ENCODE assay signal across 8 cellular contexts in genomic region chr5:78509884-78510769, GRCh38.
A peak's percentile ranks its signal among the peaks of the same experiment; 100 is the strongest.
DNase-seq lines count a peak whose midpoint lies in the region; ATAC-seq, FAIRE-seq and TF ChIP-seq lines count a peak whose summit lies in the region.

No MANE protein-coding gene starts in this region.

- H3K4me3 ChIP-seq in thyroid gland (replicated peaks in 1 of 3) = peak overlapping the region in 1 of 3 donors; percentile 25

- TF ChIP-seq POLR2A in erythroblast (IDR thresholded peaks at IDR 0.05; ENCODE audit: low read length) = peak; percentile 88
- TF ChIP-seq POLR2A in thyroid gland (IDR thresholded peaks at IDR 0.05) = peak in 1 of 2 donors; percentile 25

- no peak for FAIRE-seq in D721Med (lab: Jason Lieb, UNC)

- no peak for TF ChIP-seq RAD21 in Ishikawa (IDR thresholded peaks at IDR 0.05; ENCODE audit: low read depth)

- WGBS in thyroid gland, 2 donors = 22 to 34% methylated on average over 27 to 37 of the region's 61 CpGs

- no peak for TF ChIP-seq EP300 in Ishikawa (IDR thresholded peaks at IDR 0.05; ENCODE audit: borderline replicate concordance)

- DNase-seq in DMS53 treated with DMSO at 0.1 percent for 48 hours (lab: John Stamatoyannopoulos, UW; ENCODE audit: unreplicated experiment) = peak; percentile 49
- DNase-seq in activated CD8-positive, alpha-beta memory T cell treated with anti-CD3 and anti-CD28 coated beads, Interleukin-2, amount 50 U/mL, for 4 hours = peak; percentile 24
- DNase-seq in erythroblast (lab: John Stamatoyannopoulos, UW) = peak; percentile 78 to 80
- DNase-seq in myocyte (ENCODE audit: low read depth) = peak; percentile 82
- peak; percentile 83 to 86 for DNase-seq in thyroid gland
- DNase-seq in D721Med (ENCODE audit: insufficient read length, low spot score) = no peak

- no peaks in the 10 kb centered on the region for H3K9me3 ChIP-seq in thyroid gland

- intact Hi-C loops in thyroid gland (cut with DNase I) = no loop called here

- peak overlapping the region; percentile 19 to 53 (median 42) for H3K27ac ChIP-seq in thyroid gland

- no peaks in the 10 kb centered on the region for H3K27me3 ChIP-seq in thyroid gland

- no peaks in the 10 kb centered on the region for H3K36me3 ChIP-seq in thyroid gland

- peak; percentile 82 for ATAC-seq in GM21390 (IDR thresholded peaks at IDR 0.05; ENCODE audit: unreplicated experiment)

- TF ChIP-seq CTCF in thyroid gland (IDR thresholded peaks at IDR 0.05) (peak in 1 of 6 experiments; percentile 17), D721Med (IDR thresholded peaks at IDR 0.05; ENCODE audit: insufficient read depth, missing control alignments) (no peak)

- H3K4me1 ChIP-seq in thyroid gland = peaks cover 41 to 43% of the 10 kb centered on the region in 2 donors

TF ChIP-seq in Ishikawa, 13 proteins besides CTCF, POLR2A, EP300 and RAD21:
- TF ChIP-seq, protein P1, sequence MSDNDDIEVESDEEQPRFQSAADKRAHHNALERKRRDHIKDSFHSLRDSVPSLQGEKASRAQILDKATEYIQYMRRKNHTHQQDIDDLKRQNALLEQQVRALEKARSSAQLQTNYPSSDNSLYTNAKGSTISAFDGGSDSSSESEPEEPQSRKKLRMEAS (IDR thresholded peaks at IDR 0.05) = peak; percentile 50; the same call in 1 of the 2 replicates
- TF ChIP-seq TCF12 (IDR thresholded peaks at IDR 0.05; ENCODE audit: low read depth) (0 out of 2 replicates have a peak, but pooled peaks have one; percentile 25), EGR1 (IDR thresholded peaks at IDR 0.05) (no peak), NFIC (IDR thresholded peaks at IDR 0.05) (peak; percentile 41), TAF1 (IDR thresholded peaks at IDR 0.05; ENCODE audit: low read depth) (no peak), ZBTB7A (IDR thresholded peaks at IDR 0.05; ENCODE audit: low read depth) (no peak), CEBPB (IDR thresholded peaks at IDR 0.05) (no peak), FOXM1 (IDR thresholded peaks at IDR 0.05; ENCODE audit: borderline replicate concordance, low read depth) (no peak)
- TF ChIP-seq, protein P2, sequence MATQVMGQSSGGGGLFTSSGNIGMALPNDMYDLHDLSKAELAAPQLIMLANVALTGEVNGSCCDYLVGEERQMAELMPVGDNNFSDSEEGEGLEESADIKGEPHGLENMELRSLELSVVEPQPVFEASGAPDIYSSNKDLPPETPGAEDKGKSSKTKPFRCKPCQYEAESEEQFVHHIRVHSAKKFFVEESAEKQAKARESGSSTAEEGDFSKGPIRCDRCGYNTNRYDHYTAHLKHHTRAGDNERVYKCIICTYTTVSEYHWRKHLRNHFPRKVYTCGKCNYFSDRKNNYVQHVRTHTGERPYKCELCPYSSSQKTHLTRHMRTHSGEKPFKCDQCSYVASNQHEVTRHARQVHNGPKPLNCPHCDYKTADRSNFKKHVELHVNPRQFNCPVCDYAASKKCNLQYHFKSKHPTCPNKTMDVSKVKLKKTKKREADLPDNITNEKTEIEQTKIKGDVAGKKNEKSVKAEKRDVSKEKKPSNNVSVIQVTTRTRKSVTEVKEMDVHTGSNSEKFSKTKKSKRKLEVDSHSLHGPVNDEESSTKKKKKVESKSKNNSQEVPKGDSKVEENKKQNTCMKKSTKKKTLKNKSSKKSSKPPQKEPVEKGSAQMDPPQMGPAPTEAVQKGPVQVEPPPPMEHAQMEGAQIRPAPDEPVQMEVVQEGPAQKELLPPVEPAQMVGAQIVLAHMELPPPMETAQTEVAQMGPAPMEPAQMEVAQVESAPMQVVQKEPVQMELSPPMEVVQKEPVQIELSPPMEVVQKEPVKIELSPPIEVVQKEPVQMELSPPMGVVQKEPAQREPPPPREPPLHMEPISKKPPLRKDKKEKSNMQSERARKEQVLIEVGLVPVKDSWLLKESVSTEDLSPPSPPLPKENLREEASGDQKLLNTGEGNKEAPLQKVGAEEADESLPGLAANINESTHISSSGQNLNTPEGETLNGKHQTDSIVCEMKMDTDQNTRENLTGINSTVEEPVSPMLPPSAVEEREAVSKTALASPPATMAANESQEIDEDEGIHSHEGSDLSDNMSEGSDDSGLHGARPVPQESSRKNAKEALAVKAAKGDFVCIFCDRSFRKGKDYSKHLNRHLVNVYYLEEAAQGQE (IDR thresholded peaks at IDR 0.05; ENCODE audit: low read depth) = peak; percentile 27; the same call in 1 of the 2 replicates
